8 cellular contexts compared by ENCODE assay signal in the genomic region with DNA sequence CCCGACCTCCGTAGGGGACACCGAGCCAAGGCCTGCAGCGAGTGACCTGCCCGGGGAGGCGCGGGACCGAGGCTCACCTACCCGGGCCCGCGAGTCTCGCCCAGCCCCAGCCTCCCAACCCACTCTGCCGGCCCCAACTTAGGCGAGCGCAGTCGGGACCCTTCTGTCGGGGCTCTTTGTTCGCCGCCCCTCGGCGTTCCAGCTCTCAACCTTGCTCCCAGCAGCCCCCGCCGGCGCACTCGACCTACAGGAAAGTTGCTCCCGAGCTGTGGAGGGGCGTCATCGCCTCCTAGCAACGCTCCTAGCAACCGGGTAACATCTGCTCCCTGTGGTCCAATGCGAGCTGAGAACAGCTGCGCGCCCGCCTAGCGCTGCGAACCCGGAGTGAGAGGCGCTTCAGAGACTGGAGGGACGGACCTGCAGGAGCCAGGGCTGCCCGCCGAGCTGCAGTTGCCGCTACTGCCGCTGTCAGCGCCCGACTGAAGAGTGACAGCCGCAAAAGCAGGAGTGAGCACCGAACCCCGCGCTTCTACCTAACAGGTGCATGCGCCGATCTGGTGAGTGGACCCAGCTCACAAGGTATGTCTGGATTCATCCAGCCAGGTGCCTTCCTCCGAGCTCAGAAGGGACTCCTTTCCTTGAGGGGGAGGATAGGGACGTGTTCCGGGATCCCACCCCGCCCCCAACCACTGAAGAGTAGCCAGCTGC.
DNase-seq lines count a peak whose midpoint lies in the region; ATAC-seq and TF ChIP-seq lines count a peak whose summit lies in the region.

No MANE protein-coding gene starts in this region.

- H3K4me1 ChIP-seq in ectodermal cell (ENCODE audit: control insufficient read depth, insufficient read depth, low read length) = peaks cover 4% of the 10 kb centered on the region

- no peak overlapping the region for H3K27ac ChIP-seq in ectodermal cell (ENCODE audit: insufficient read depth, low read depth, low read length, poor library complexity, severe bottlenecking)

- no peaks in the 10 kb centered on the region for H3K36me3 Mint-ChIP-seq in activated CD8-positive, alpha-beta T cell treated with anti-CD3 and anti-CD28 coated beads for 36 hours (ENCODE audit: low read depth)
- H3K36me3 Mint-ChIP-seq in memory B cell = no peaks in the 10 kb centered on the region

- H3K36me3 ChIP-seq in ectodermal cell (ENCODE audit: control insufficient read depth, insufficient read depth, low read length) = no peaks in the 10 kb centered on the region

- H3K4me3 ChIP-seq in GM12864 (ENCODE audit: low read depth, low read length) = peak overlapping the region; percentile 40
- H3K4me3 ChIP-seq in ectodermal cell (ENCODE audit: insufficient read depth, low read depth, low read length) = peak overlapping the region; percentile 42

- CTCF ChIA-PET in activated CD8-positive, alpha-beta T cell treated with anti-CD3 and anti-CD28 coated beads for 36 hours (lab: Charles Lee) = interaction anchor here (1.0 to 3.8 kb wide), 9 partner anchors 10 to 257 kb away, joined by 3 to 46 read pairs (median 4); no protein-coding TSS in a partner anchor

- H3K4me3 Mint-ChIP-seq in activated CD8-positive, alpha-beta T cell treated with anti-CD3 and anti-CD28 coated beads for 36 hours = peak overlapping the region; percentile 51
- H3K4me3 Mint-ChIP-seq in memory B cell = peak overlapping the region; percentile 85

- POLR2A ChIA-PET in activated CD8-positive, alpha-beta T cell treated with anti-CD3 and anti-CD28 coated beads for 36 hours (lab: Charles Lee) = interaction anchor here (1.0 kb wide), 1 partner anchor 10 kb away, joined by 3 read pairs; no protein-coding TSS in a partner anchor

- 0 to 1% methylated on average over 55 of the region's 55 CpGs for WGBS in ectodermal cell, 2 experiments

- peaks cover 49% of the 10 kb centered on the region for H3K27me3 ChIP-seq in ectodermal cell (ENCODE audit: control insufficient read depth, insufficient read depth, low read length, poor library complexity, severe bottlenecking)

- peaks cover 67% of the 10 kb centered on the region for H3K27me3 Mint-ChIP-seq in activated CD8-positive, alpha-beta T cell treated with anti-CD3 and anti-CD28 coated beads for 36 hours
- H3K27me3 Mint-ChIP-seq in memory B cell = peaks cover 5% of the 10 kb centered on the region

- intact Hi-C loops in activated CD8-positive, alpha-beta T cell treated with anti-CD3 and anti-CD28 coated beads for 36 hours (cut with micrococcal nuclease) = no loop called here

- peak; percentile 87 for ATAC-seq in HG02763 (IDR thresholded peaks at IDR 0.05; ENCODE audit: unreplicated experiment)
- peak; percentile 98 for ATAC-seq in activated CD8-positive, alpha-beta T cell treated with anti-CD3 and anti-CD28 coated beads for 36 hours
- peak; percentile 98 for ATAC-seq in memory B cell (ENCODE audit: low read depth)
- no peak for ATAC-seq in GM18861 (IDR thresholded peaks at IDR 0.05; ENCODE audit: unreplicated experiment)

- no peak overlapping the region for H3K27ac Mint-ChIP-seq in activated CD8-positive, alpha-beta T cell treated with anti-CD3 and anti-CD28 coated beads for 36 hours
- no peak overlapping the region for H3K27ac Mint-ChIP-seq in memory B cell

- DNase-seq in GM12864 (ENCODE audit: low read depth) (peak; percentile 41), NCI-H2081 treated with DMSO at 0.1 percent for 48 hours (lab: John Stamatoyannopoulos, UW) (peak; percentile 8), memory B cell (ENCODE audit: low spot score in 2 of 2) (peak; percentile 66 to 71)
- peak; percentile 75 for DNase-seq in activated CD8-positive, alpha-beta T cell treated with anti-CD3 and anti-CD28 coated beads for 36 hours
- peak; percentile 21 to 52 (median 43) for DNase-seq in stimulated activated CD4-positive, alpha-beta T cell treated with anti-CD3 and anti-CD28 coated beads, TNF-alpha, amount 100 ng/mL, for 48 hours (ENCODE audit: low read depth in 3 of 3)

- TF ChIP-seq CTCF in GM12864 (IDR thresholded peaks at IDR 0.05; ENCODE audit: low read depth, low read length, missing control alignments) = peak; percentile 71
- TF ChIP-seq CTCF in activated CD8-positive, alpha-beta T cell treated with anti-CD3 and anti-CD28 coated beads for 36 hours (IDR thresholded peaks at IDR 0.05) = peak; percentile 48

- H3K9me3 ChIP-seq in ectodermal cell (ENCODE audit: control insufficient read depth, low read length) = no peaks in the 10 kb centered on the region

- H3K9me3 Mint-ChIP-seq in activated CD8-positive, alpha-beta T cell treated with anti-CD3 and anti-CD28 coated beads for 36 hours = no peaks in the 10 kb centered on the region
- no peaks in the 10 kb centered on the region for H3K9me3 Mint-ChIP-seq in memory B cell

- peaks cover 5% of the 10 kb centered on the region for H3K4me1 Mint-ChIP-seq in activated CD8-positive, alpha-beta T cell treated with anti-CD3 and anti-CD28 coated beads for 36 hours (ENCODE audit: low read depth)
- peaks cover 17% of the 10 kb centered on the region for H3K4me1 Mint-ChIP-seq in memory B cell

Comparison
In these comparisons a context has a peak if more than half of its experiments do, and no peak if none do; other contexts are left out.
1. DNase-seq: peak in every context shown above with its lines; median percentile 75 in activated CD8-positive, alpha-beta T cell treated with anti-CD3 and anti-CD28 coated beads for 36 hours; 68 in memory B cell; 43 in stimulated activated CD4-positive, alpha-beta T cell treated with anti-CD3 and anti-CD28 coated beads, TNF-alpha, amount 100 ng/mL, for 48 hours; 41 in GM12864; 8 in NCI-H2081 treated with DMSO at 0.1 percent for 48 hours.